Comparison of ENCODE assay signal across 12 cellular contexts in genomic region chr17:42009170-42009569, GRCh38. TPM values are rescaled to one million over a fixed set of nuclear protein-coding genes. Genes with fewer than 3 reads are reported as not detected.
A peak's percentile ranks its signal among the peaks of the same experiment; 100 is the strongest.
DNase-seq lines count a peak whose midpoint lies in the region; ATAC-seq, FAIRE-seq and TF ChIP-seq lines count a peak whose summit lies in the region.
"Had no signal": no experiment of that assay in that cellular context is flagged by ENCODE, and none has a peak within 500 bp of the region (broad histone marks: within the 10 kb centered on the region; RNA-seq: fewer than 3 reads in every experiment).

No MANE protein-coding gene starts in this region.

- 86% methylated on average over 4 of the region's 4 CpGs for WGBS in A549 (ENCODE audit: missing lambda C conversion rate)
- 83 to 91% methylated on average over 4 of the region's 4 CpGs for WGBS in thyroid gland, 2 donors

- CTCF ChIA-PET in A549 (lab: Yijun Ruan, JAX), result interaction anchor here (0.6 to 1.9 kb wide), 11 partner anchors 11 to 92 kb away, joined by 3 to 13 read pairs (median 3); partner anchors contain the start of gene NKIRAS2
- CTCF ChIA-PET in HEK293 (lab: Yijun Ruan, JAX), result interaction anchor here (0.9 to 2.1 kb wide), 3 partner anchors 9 to 95 kb away, joined by 4 to 15 read pairs (median 5); partner anchors contain the start of genes DNAJC7 and NKIRAS2

- H3K4me1 ChIP-seq in A549, result peaks cover 43% of the 10 kb centered on the region
- 0 out of 2 replicates have a peak, but pooled peaks cover 5% of the 10 kb centered on the region for H3K4me1 ChIP-seq in HEK293 (ENCODE audit: control insufficient read depth, insufficient read depth, low read length)
- peaks cover 8 to 22% of the 10 kb centered on the region in 2 donors for H3K4me1 ChIP-seq in thyroid gland
- H3K4me1 ChIP-seq: BLaER1 had no signal

- FAIRE-seq in A549 (lab: Jason Lieb, UNC), result no peak

- no peak overlapping the region for H3K4me2 ChIP-seq in A549
- H3K4me2 ChIP-seq: BLaER1 had no signal

- no peaks in the 10 kb centered on the region for H3K27me3 ChIP-seq in thyroid gland
- H3K27me3 ChIP-seq: BLaER1, testis had no signal

- peak in 1 of 2 experiments; percentile 51 for DNase-seq in A549 (ENCODE audit: low read depth in 1 of 2, low spot score in 1 of 2)
- peak; percentile 28 for DNase-seq in cerebellar cortex (ENCODE audit: low spot score)
- DNase-seq in lung microvascular endothelial cell (ENCODE audit: low read depth in 2 of 2), result peak; percentile 35 to 45
- no peak for DNase-seq in thyroid gland
- DNase-seq: activated naive CD4-positive, alpha-beta T cell treated with anti-CD3 and anti-CD28 coated beads, Interleukin-2, amount 10 ng/mL, durations not matched to agents 7 days and 5 days; NCI-H1105; testis had no signal

- POLR2A ChIA-PET in A549 (lab: Yijun Ruan, JAX), result interaction anchor here (0.9 to 1.6 kb wide), 3 partner anchors 9 to 43 kb away, joined by 3 to 5 read pairs (median 3); partner anchors contain the start of genes CNP, DNAJC7 and NKIRAS2
- POLR2A ChIA-PET in HEK293 (lab: Yijun Ruan, JAX), result interaction anchor here (0.6 to 1.2 kb wide), 3 partner anchors 11 to 218 kb away, joined by 3 to 6 read pairs (median 5); partner anchors contain the start of gene NKIRAS2

- TF ChIP-seq RAD21 in A549 (conservative IDR thresholded peaks at IDR 0.05 in 1 of 2, IDR thresholded peaks at IDR 0.05 in 1 of 2), result peak in 1 of 2 experiments; percentile 41; a peak in 3 of 5 replicates

- TF ChIP-seq EP300 in A549 (IDR thresholded peaks at IDR 0.05), result no peak

- TF ChIP-seq POLR2A in A549 (IDR thresholded peaks at IDR 0.05; ENCODE audit: low read length) (no peak), thyroid gland (IDR thresholded peaks at IDR 0.05) (no peak)

- H3K4me3 ChIP-seq in A549, result no peak overlapping the region
- H3K4me3 ChIP-seq in HEK293 (ENCODE audit: low read depth, low read length), result no peak overlapping the region
- H3K4me3 ChIP-seq in thyroid gland (replicated peaks in 1 of 3), result no peak overlapping the region
- H3K4me3 ChIP-seq: BLaER1, testis had no signal

- H3K27ac ChIP-seq in A549 (no peak overlapping the region), HEK293 (ENCODE audit: extremely low read depth, low read depth, low read length) (no peak overlapping the region; the same call in 1 of the 2 replicates), thyroid gland (no peak overlapping the region)
- H3K27ac ChIP-seq: BLaER1, testis had no signal

- H3K9me3 ChIP-seq in A549 (no peaks in the 10 kb centered on the region), HEK293 (ENCODE audit: control insufficient read depth, insufficient read depth, low read depth, low read length) (no peaks in the 10 kb centered on the region), thyroid gland (no peaks in the 10 kb centered on the region)
- H3K9me3 ChIP-seq: BLaER1, testis had no signal

- peaks cover 17 to 18% of the 10 kb centered on the region in 2 experiments for H3K36me3 ChIP-seq in HEK293 (ENCODE audit: control insufficient read depth in 2 of 2, insufficient read depth in 1 of 2, low read length in 2 of 2)
- no peaks in the 10 kb centered on the region for H3K36me3 ChIP-seq in thyroid gland

- ATAC-seq in A549 (peak; percentile 78 to 82; a peak in 5 of 6 replicates), HG02759 (IDR thresholded peaks at IDR 0.05; ENCODE audit: unreplicated experiment) (no peak), GM19452 (IDR thresholded peaks at IDR 0.05; ENCODE audit: unreplicated experiment) (no peak), GM21526 (IDR thresholded peaks at IDR 0.05; ENCODE audit: low FRiP score, unreplicated experiment) (no peak)

- TF ChIP-seq CTCF in A549 (IDR thresholded peaks at IDR 0.05) (peak; percentile 11; the same call in 1 of the 3 replicates), HEK293 (tag by site-specific recombination; IDR thresholded peaks at IDR 0.05) (no peak), thyroid gland (IDR thresholded peaks at IDR 0.05) (no peak)

- intact Hi-C loops in thyroid gland (cut with DNase I), result no loop called here

TF ChIP-seq in A549, 52 proteins besides CTCF, POLR2A, EP300 and RAD21:
- no peak for TF ChIP-seq RFX5 (IDR thresholded peaks at IDR 0.05)
- TF ChIP-seq RNF2 (IDR thresholded peaks at IDR 0.05; ENCODE audit: borderline replicate concordance, low read depth), result no peak
- TF ChIP-seq GATA3 (IDR thresholded peaks at IDR 0.05; ENCODE audit: borderline replicate concordance), result no peak
- TF ChIP-seq, protein P1, sequence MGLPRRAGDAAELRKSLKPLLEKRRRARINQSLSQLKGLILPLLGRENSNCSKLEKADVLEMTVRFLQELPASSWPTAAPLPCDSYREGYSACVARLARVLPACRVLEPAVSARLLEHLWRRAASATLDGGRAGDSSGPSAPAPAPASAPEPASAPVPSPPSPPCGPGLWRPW (IDR thresholded peaks at IDR 0.05), result no peak
- TF ChIP-seq MAFK (IDR thresholded peaks at IDR 0.05; ENCODE audit: partially characterized antibody), result no peak
- TF ChIP-seq, protein P2, sequence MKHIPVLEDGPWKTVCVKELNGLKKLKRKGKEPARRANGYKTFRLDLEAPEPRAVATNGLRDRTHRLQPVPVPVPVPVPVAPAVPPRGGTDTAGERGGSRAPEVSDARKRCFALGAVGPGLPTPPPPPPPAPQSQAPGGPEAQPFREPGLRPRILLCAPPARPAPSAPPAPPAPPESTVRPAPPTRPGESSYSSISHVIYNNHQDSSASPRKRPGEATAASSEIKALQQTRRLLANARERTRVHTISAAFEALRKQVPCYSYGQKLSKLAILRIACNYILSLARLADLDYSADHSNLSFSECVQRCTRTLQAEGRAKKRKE (CRISPR knock-in tag; IDR thresholded peaks at IDR 0.05; ENCODE audit: low read depth), result no peak
- no peak for TF ChIP-seq PHF8 (IDR thresholded peaks at IDR 0.05; ENCODE audit: borderline replicate concordance, low read depth)
- TF ChIP-seq ZC3H11A (IDR thresholded peaks at IDR 0.05), result no peak
- TF ChIP-seq TP53 (CRISPR knock-in tag; IDR thresholded peaks at IDR 0.05), result no peak
- no peak for TF ChIP-seq EHMT2 (IDR thresholded peaks at IDR 0.05; ENCODE audit: low read depth)

TF ChIP-seq in HEK293, 187 proteins besides CTCF, POLR2A, EP300 and RAD21:
- no peak for TF ChIP-seq ZNF488 (tag by site-specific recombination; IDR thresholded peaks at IDR 0.05)
- TF ChIP-seq YY2 (tag by site-specific recombination; IDR thresholded peaks at IDR 0.05), result no peak
- TF ChIP-seq ZNF138 (tag by site-specific recombination; IDR thresholded peaks at IDR 0.05; ENCODE audit: borderline replicate concordance), result no peak
- TF ChIP-seq ZNF654 (tag by site-specific recombination; IDR thresholded peaks at IDR 0.05; ENCODE audit: low read depth), result peak; percentile 39
- TF ChIP-seq ZNF747 (tag by site-specific recombination; IDR thresholded peaks at IDR 0.05), result no peak

RNA-seq across cellular contexts. Expression of gene DNAJC7, which starts 8.1 kb away (rescaled TPM):
- polyA plus RNA-seq in A549 (2011; rRNA removed) (95.3 and 116 TPM in 2 replicates), A549 (2017; fragmentation: RNase III; extraction: RNeasy Plus Mini Kit Qiagen cat#74134 plus additional on column Dnase treatment) (140 to 161 TPM (median 148 TPM) in 3 replicates)
- polyA plus RNA-seq in A549 (2012; cell fraction: cytosol; rRNA removed), result 48.6 and 54.5 TPM in 2 replicates
- polyA plus RNA-seq in A549 (2012; cell fraction: nucleus; rRNA removed), result 18.1 and 33.8 TPM in 2 replicates
- polyA minus RNA-seq in A549 (2011; rRNA and poly(A)+ RNA removed), result 71.3 and 71.5 TPM in 2 replicates
- total RNA-seq in lung microvascular endothelial cell (56.0 and 60.1 TPM in 2 replicates), thyroid gland (10 to 100 TPM; 62.6 to 84.0 (median 65.6) TPM)

RNA-seq across cellular contexts. Expression of gene NKIRAS2, which starts 10.7 kb away (rescaled TPM):
- 52.2 and 54.3 TPM in 2 replicates for polyA plus RNA-seq in A549 (2011; rRNA removed)
- polyA plus RNA-seq in A549 (2012; cell fraction: cytosol; rRNA removed), result 65.0 and 77.2 TPM in 2 replicates
- polyA plus RNA-seq in A549 (2012; cell fraction: nucleus; rRNA removed), result 46.1 and 47.2 TPM in 2 replicates
- 44.1 to 48.0 TPM (median 45.2 TPM) in 3 replicates for polyA plus RNA-seq in A549 (2017; fragmentation: RNase III; extraction: RNeasy Plus Mini Kit Qiagen cat#74134 plus additional on column Dnase treatment)
- 37.4 and 42.0 TPM in 2 replicates for polyA minus RNA-seq in A549 (2011; rRNA and poly(A)+ RNA removed)
- 30.1 and 38.1 TPM in 2 replicates for total RNA-seq in lung microvascular endothelial cell
- total RNA-seq in thyroid gland, result 10 to 100 TPM; 23.6 to 34.6 (median 26.6) TPM

RNA-seq across cellular contexts. Expression of gene C17orf113, which starts 41.2 kb away (rescaled TPM):
- 1.0 and 1.4 TPM in 2 replicates for polyA plus RNA-seq in A549 (2011; rRNA removed)
- 0.56 and 0.87 TPM in 2 replicates for polyA plus RNA-seq in A549 (2012; cell fraction: cytosol; rRNA removed)
- 1.2 and 1.4 TPM in 2 replicates for polyA plus RNA-seq in A549 (2012; cell fraction: nucleus; rRNA removed)
- polyA plus RNA-seq in A549 (2017; fragmentation: RNase III; extraction: RNeasy Plus Mini Kit Qiagen cat#74134 plus additional on column Dnase treatment), result 0.55 to 0.80 TPM (median 0.67 TPM) in 3 replicates
- 1.5 and 1.8 TPM in 2 replicates for polyA minus RNA-seq in A549 (2011; rRNA and poly(A)+ RNA removed)
- 0.20 and 0.22 TPM in 2 replicates for total RNA-seq in lung microvascular endothelial cell
- 1 to 10 TPM; 1.2 to 3.7 (median 2.1) TPM for total RNA-seq in thyroid gland

RNA-seq across cellular contexts. Expression of gene CNP, which starts 42.6 kb away (rescaled TPM):
- polyA plus RNA-seq in A549 (2011; rRNA removed), result 38.6 and 49.8 TPM in 2 replicates
- 42.8 and 51.2 TPM in 2 replicates for polyA plus RNA-seq in A549 (2012; cell fraction: cytosol; rRNA removed)
- 57.8 and 66.7 TPM in 2 replicates for polyA plus RNA-seq in A549 (2012; cell fraction: nucleus; rRNA removed)
- polyA plus RNA-seq in A549 (2017; fragmentation: RNase III; extraction: RNeasy Plus Mini Kit Qiagen cat#74134 plus additional on column Dnase treatment), result 113 to 118 TPM (median 116 TPM) in 3 replicates
- polyA minus RNA-seq in A549 (2011; rRNA and poly(A)+ RNA removed), result 133 and 161 TPM in 2 replicates
- 38.8 and 45.6 TPM in 2 replicates for total RNA-seq in lung microvascular endothelial cell
- 10 to 100 TPM; 41.8 to 65.2 (median 53.8) TPM for total RNA-seq in thyroid gland

Comparison
In these comparisons a context has a peak if more than half of its experiments do, and no peak if none do; other contexts are left out.
1. ATAC-seq: peak in A549 (2 of 2); none in HG02759 (single experiment), GM19452 (single experiment) and GM21526 (single experiment).
2. DNase-seq: peak in cerebellar cortex (single experiment) and lung microvascular endothelial cell (2 of 2); none in thyroid gland (0 of 2).
3. Of the 5 proteins assayed by ChIP-seq in both HEK293 and A549: peak only in HEK293: none; only in A549: CTCF; in both: none; in neither: 4.